1 cellular context compared by ENCODE assay signal in the genomic region with DNA sequence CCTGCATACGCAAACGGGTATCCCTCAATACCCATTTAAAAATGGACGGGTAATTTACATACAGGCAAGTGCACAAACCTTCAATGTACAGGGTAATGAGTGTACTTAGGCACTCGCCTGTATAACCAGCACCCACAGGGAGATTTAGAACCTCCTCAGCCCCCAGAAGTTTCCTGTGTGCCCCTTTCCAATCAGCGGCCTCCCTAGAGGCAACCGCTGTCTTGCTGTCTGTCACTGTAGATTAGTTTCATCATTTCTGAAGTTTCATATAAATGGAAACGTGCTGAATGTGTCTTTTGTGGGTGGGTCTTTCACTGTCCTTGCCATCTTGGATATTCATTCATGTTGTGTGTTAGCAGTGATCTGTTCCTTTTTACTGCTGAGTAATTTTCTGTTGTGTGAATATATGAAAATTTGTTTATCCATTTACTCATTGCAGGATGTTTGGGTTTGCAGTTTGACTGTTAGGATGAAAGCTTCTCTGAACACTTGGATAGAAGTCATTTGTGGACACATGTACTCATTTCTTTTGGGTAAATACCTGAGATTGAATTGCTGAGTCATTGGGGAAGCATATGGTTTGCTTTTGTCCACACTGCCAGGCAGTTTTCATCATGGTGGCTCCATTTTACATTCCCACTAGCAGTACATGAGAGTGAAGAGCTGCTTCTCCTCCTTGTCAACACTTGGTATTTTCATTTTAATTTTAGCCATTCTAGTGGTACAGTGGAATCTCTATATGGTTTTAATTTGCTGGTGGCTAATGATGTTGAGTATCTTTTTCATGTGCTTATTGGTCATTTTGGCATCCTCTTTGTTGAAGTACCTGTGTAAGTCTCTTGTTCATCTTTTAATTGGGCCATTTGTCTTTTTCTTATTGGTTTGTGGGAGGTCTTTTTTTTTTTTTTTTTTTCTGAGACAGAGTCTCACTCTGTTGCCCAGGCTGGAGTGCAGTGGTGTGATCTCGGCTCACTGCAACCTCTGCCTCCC.
TF ChIP-seq lines count a peak whose summit lies in the region.

No MANE protein-coding gene starts in this region.

TF ChIP-seq in K562, 482 proteins besides CTCF, POLR2A, EP300 and RAD21 (continued from another document and continues in another):
- TF ChIP-seq, protein P1, sequence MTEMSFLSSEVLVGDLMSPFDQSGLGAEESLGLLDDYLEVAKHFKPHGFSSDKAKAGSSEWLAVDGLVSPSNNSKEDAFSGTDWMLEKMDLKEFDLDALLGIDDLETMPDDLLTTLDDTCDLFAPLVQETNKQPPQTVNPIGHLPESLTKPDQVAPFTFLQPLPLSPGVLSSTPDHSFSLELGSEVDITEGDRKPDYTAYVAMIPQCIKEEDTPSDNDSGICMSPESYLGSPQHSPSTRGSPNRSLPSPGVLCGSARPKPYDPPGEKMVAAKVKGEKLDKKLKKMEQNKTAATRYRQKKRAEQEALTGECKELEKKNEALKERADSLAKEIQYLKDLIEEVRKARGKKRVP (CRISPR knock-in tag; IDR thresholded peaks at IDR 0.05) = 0 out of 2 replicates have a peak, but pooled peaks have one; percentile 47
- no peak for TF ChIP-seq KAT2B (IDR thresholded peaks at IDR 0.05; ENCODE audit: low read depth, low read length)
- TF ChIP-seq, protein P2, sequence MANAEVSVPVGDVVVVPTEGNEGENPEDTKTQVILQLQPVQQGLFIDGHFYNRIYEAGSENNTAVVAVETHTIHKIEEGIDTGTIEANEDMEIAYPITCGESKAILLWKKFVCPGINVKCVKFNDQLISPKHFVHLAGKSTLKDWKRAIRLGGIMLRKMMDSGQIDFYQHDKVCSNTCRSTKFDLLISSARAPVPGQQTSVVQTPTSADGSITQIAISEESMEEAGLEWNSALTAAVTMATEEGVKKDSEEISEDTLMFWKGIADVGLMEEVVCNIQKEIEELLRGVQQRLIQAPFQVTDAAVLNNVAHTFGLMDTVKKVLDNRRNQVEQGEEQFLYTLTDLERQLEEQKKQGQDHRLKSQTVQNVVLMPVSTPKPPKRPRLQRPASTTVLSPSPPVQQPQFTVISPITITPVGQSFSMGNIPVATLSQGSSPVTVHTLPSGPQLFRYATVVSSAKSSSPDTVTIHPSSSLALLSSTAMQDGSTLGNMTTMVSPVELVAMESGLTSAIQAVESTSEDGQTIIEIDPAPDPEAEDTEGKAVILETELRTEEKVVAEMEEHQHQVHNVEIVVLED (CRISPR knock-in tag; IDR thresholded peaks at IDR 0.05) = no peak
- TF ChIP-seq PHB2 (IDR thresholded peaks at IDR 0.05; ENCODE audit: low read depth) = no peak
- TF ChIP-seq ZNF830 (CRISPR knock-in tag; IDR thresholded peaks at IDR 0.05) = no peak
- TF ChIP-seq NFXL1 (CRISPR knock-in tag; IDR thresholded peaks at IDR 0.05) = peak; percentile 74; the same call in 1 of the 2 replicates
- TF ChIP-seq ZBED1 (IDR thresholded peaks at IDR 0.05) = no peak
- TF ChIP-seq RBM17 (IDR thresholded peaks at IDR 0.05; ENCODE audit: borderline replicate concordance, low read depth, low read length) = no peak
- no peak for TF ChIP-seq CBFA2T2 (conservative IDR thresholded peaks at IDR 0.05)
- TF ChIP-seq ZNF274 (IDR thresholded peaks at IDR 0.05; ENCODE audit: borderline replicate concordance, low read depth, low read length) = no peak
- no peak for TF ChIP-seq SIRT6 (IDR thresholded peaks at IDR 0.05; ENCODE audit: low read depth, low read length)
- TF ChIP-seq, protein P3, sequence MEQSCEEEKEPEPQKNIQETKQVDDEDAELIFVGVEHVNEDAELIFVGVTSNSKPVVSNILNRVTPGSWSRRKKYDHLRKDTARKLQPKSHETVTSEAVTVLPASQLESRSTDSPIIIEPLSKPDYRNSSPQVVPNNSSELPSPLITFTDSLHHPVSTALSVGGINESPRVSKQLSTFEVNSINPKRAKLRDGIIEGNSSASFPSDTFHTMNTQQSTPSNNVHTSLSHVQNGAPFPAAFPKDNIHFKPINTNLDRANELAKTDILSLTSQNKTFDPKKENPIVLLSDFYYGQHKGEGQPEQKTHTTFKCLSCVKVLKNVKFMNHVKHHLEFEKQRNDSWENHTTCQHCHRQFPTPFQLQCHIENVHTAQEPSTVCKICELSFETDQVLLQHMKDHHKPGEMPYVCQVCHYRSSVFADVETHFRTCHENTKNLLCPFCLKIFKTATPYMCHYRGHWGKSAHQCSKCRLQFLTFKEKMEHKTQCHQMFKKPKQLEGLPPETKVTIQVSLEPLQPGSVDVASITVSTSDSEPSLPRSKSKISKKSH (CRISPR knock-in tag; IDR thresholded peaks at IDR 0.05) = no peak
- no peak for TF ChIP-seq NR1H2 (CRISPR knock-in tag; IDR thresholded peaks at IDR 0.05)
- TF ChIP-seq, protein P4, sequence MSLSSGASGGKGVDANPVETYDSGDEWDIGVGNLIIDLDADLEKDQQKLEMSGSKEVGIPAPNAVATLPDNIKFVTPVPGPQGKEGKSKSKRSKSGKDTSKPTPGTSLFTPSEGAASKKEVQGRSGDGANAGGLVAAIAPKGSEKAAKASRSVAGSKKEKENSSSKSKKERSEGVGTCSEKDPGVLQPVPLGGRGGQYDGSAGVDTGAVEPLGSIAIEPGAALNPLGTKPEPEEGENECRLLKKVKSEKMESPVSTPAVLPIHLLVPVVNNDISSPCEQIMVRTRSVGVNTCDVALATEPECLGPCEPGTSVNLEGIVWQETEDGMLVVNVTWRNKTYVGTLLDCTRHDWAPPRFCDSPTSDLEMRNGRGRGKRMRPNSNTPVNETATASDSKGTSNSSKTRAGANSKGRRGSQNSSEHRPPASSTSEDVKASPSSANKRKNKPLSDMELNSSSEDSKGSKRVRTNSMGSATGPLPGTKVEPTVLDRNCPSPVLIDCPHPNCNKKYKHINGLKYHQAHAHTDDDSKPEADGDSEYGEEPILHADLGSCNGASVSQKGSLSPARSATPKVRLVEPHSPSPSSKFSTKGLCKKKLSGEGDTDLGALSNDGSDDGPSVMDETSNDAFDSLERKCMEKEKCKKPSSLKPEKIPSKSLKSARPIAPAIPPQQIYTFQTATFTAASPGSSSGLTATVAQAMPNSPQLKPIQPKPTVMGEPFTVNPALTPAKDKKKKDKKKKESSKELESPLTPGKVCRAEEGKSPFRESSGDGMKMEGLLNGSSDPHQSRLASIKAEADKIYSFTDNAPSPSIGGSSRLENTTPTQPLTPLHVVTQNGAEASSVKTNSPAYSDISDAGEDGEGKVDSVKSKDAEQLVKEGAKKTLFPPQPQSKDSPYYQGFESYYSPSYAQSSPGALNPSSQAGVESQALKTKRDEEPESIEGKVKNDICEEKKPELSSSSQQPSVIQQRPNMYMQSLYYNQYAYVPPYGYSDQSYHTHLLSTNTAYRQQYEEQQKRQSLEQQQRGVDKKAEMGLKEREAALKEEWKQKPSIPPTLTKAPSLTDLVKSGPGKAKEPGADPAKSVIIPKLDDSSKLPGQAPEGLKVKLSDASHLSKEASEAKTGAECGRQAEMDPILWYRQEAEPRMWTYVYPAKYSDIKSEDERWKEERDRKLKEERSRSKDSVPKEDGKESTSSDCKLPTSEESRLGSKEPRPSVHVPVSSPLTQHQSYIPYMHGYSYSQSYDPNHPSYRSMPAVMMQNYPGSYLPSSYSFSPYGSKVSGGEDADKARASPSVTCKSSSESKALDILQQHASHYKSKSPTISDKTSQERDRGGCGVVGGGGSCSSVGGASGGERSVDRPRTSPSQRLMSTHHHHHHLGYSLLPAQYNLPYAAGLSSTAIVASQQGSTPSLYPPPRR (CRISPR knock-in tag; IDR thresholded peaks at IDR 0.05; ENCODE audit: borderline replicate concordance) = no peak
- no peak for TF ChIP-seq ZNF589 (CRISPR knock-in tag; IDR thresholded peaks at IDR 0.05; ENCODE audit: low read depth)
- no peak for TF ChIP-seq ELF2 (CRISPR knock-in tag; IDR thresholded peaks at IDR 0.05)
- no peak for TF ChIP-seq PYGO2 (tag; IDR thresholded peaks at IDR 0.05)
- peak; percentile 37; the same call in 1 of the 2 replicates for TF ChIP-seq SMAD4 (CRISPR knock-in tag; conservative IDR thresholded peaks at IDR 0.05)
- no peak for TF ChIP-seq SNIP1 (IDR thresholded peaks at IDR 0.05; ENCODE audit: low read depth)
- TF ChIP-seq, protein P5, sequence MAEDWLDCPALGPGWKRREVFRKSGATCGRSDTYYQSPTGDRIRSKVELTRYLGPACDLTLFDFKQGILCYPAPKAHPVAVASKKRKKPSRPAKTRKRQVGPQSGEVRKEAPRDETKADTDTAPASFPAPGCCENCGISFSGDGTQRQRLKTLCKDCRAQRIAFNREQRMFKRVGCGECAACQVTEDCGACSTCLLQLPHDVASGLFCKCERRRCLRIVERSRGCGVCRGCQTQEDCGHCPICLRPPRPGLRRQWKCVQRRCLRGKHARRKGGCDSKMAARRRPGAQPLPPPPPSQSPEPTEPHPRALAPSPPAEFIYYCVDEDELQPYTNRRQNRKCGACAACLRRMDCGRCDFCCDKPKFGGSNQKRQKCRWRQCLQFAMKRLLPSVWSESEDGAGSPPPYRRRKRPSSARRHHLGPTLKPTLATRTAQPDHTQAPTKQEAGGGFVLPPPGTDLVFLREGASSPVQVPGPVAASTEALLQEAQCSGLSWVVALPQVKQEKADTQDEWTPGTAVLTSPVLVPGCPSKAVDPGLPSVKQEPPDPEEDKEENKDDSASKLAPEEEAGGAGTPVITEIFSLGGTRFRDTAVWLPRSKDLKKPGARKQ (CRISPR knock-in tag; IDR thresholded peaks at IDR 0.05) = no peak
- TF ChIP-seq NR2F6 (CRISPR knock-in tag; IDR thresholded peaks at IDR 0.05) = no peak
- no peak for TF ChIP-seq ASH1L (IDR thresholded peaks at IDR 0.05; ENCODE audit: borderline replicate concordance, low read depth, partially characterized antibody)
- TF ChIP-seq, protein P6, sequence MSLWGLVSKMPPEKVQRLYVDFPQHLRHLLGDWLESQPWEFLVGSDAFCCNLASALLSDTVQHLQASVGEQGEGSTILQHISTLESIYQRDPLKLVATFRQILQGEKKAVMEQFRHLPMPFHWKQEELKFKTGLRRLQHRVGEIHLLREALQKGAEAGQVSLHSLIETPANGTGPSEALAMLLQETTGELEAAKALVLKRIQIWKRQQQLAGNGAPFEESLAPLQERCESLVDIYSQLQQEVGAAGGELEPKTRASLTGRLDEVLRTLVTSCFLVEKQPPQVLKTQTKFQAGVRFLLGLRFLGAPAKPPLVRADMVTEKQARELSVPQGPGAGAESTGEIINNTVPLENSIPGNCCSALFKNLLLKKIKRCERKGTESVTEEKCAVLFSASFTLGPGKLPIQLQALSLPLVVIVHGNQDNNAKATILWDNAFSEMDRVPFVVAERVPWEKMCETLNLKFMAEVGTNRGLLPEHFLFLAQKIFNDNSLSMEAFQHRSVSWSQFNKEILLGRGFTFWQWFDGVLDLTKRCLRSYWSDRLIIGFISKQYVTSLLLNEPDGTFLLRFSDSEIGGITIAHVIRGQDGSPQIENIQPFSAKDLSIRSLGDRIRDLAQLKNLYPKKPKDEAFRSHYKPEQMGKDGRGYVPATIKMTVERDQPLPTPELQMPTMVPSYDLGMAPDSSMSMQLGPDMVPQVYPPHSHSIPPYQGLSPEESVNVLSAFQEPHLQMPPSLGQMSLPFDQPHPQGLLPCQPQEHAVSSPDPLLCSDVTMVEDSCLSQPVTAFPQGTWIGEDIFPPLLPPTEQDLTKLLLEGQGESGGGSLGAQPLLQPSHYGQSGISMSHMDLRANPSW (CRISPR knock-in tag; IDR thresholded peaks at IDR 0.05) = no peak
- no peak for TF ChIP-seq ZNF780A (CRISPR knock-in tag; IDR thresholded peaks at IDR 0.05)
- no peak for TF ChIP-seq MTF1 (CRISPR knock-in tag; IDR thresholded peaks at IDR 0.05; ENCODE audit: borderline replicate concordance)
- no peak for TF ChIP-seq IFI16 (CRISPR knock-in tag; IDR thresholded peaks at IDR 0.05)
- no peak for TF ChIP-seq PML (IDR thresholded peaks at IDR 0.05; ENCODE audit: low read length)
- TF ChIP-seq TOE1 (IDR thresholded peaks at IDR 0.05; ENCODE audit: borderline replicate concordance) = no peak
- TF ChIP-seq TOE1 (CRISPR knock-in tag; IDR thresholded peaks at IDR 0.05; ENCODE audit: borderline replicate concordance, low read depth) = no peak
- TF ChIP-seq, protein P7, sequence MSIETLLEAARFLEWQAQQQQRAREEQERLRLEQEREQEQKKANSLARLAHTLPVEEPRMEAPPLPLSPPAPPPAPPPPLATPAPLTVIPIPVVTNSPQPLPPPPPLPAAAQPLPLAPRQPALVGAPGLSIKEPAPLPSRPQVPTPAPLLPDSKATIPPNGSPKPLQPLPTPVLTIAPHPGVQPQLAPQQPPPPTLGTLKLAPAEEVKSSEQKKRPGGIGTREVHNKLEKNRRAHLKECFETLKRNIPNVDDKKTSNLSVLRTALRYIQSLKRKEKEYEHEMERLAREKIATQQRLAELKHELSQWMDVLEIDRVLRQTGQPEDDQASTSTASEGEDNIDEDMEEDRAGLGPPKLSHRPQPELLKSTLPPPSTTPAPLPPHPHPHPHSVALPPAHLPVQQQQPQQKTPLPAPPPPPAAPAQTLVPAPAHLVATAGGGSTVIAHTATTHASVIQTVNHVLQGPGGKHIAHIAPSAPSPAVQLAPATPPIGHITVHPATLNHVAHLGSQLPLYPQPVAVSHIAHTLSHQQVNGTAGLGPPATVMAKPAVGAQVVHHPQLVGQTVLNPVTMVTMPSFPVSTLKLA (conservative IDR thresholded peaks at IDR 0.05) = peak in 1 of 2 experiments; percentile 5; a peak in 1 of 4 replicates
- TF ChIP-seq KDM1A (IDR thresholded peaks at IDR 0.05) = no peak
- no peak for TF ChIP-seq POLR2AphosphoS2 (IDR thresholded peaks at IDR 0.05; ENCODE audit: low read length)
- no peak for TF ChIP-seq ZNF408 (CRISPR knock-in tag; IDR thresholded peaks at IDR 0.05; ENCODE audit: low read depth)
- TF ChIP-seq ZC3H4 (CRISPR knock-in tag; IDR thresholded peaks at IDR 0.05; ENCODE audit: borderline replicate concordance) = no peak
- TF ChIP-seq ATF7 (IDR thresholded peaks at IDR 0.05) = no peak
- TF ChIP-seq, protein P8, sequence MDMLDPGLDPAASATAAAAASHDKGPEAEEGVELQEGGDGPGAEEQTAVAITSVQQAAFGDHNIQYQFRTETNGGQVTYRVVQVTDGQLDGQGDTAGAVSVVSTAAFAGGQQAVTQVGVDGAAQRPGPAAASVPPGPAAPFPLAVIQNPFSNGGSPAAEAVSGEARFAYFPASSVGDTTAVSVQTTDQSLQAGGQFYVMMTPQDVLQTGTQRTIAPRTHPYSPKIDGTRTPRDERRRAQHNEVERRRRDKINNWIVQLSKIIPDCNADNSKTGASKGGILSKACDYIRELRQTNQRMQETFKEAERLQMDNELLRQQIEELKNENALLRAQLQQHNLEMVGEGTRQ (CRISPR knock-in tag; IDR thresholded peaks at IDR 0.05) = no peak
- no peak for TF ChIP-seq BRF1 (IDR thresholded peaks at IDR 0.05; ENCODE audit: borderline replicate concordance, extremely low read depth, insufficient read length)
- no peak for TF ChIP-seq RBM39 (optimal IDR thresholded peaks at IDR 0.05; ENCODE audit: low read depth, low read length)
- TF ChIP-seq ZNF551 (CRISPR knock-in tag; IDR thresholded peaks at IDR 0.05) = no peak
- TF ChIP-seq NFIC (IDR thresholded peaks at IDR 0.05) = no peak
- TF ChIP-seq ZNF354B (CRISPR knock-in tag; IDR thresholded peaks at IDR 0.05) = no peak
- no peak for TF ChIP-seq ZNF75A (CRISPR knock-in tag; IDR thresholded peaks at IDR 0.05)
- TF ChIP-seq, protein P9, sequence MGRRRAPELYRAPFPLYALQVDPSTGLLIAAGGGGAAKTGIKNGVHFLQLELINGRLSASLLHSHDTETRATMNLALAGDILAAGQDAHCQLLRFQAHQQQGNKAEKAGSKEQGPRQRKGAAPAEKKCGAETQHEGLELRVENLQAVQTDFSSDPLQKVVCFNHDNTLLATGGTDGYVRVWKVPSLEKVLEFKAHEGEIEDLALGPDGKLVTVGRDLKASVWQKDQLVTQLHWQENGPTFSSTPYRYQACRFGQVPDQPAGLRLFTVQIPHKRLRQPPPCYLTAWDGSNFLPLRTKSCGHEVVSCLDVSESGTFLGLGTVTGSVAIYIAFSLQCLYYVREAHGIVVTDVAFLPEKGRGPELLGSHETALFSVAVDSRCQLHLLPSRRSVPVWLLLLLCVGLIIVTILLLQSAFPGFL (CRISPR knock-in tag; IDR thresholded peaks at IDR 0.05) = no peak
- TF ChIP-seq HCFC1 (IDR thresholded peaks at IDR 0.05; ENCODE audit: low read depth, low read length) = no peak
- TF ChIP-seq ZNF583 (CRISPR knock-in tag; IDR thresholded peaks at IDR 0.05) = 0 out of 2 replicates have a peak, but pooled peaks have one; percentile 11
- TF ChIP-seq HDAC1 (IDR thresholded peaks at IDR 0.05) = no peak; a peak in 1 of 4 replicates
- TF ChIP-seq SRSF7 (optimal IDR thresholded peaks at IDR 0.05; ENCODE audit: low read depth, low read length) = no peak
